Comparison of ENCODE assay signal across 8 cellular contexts in the genomic region with DNA sequence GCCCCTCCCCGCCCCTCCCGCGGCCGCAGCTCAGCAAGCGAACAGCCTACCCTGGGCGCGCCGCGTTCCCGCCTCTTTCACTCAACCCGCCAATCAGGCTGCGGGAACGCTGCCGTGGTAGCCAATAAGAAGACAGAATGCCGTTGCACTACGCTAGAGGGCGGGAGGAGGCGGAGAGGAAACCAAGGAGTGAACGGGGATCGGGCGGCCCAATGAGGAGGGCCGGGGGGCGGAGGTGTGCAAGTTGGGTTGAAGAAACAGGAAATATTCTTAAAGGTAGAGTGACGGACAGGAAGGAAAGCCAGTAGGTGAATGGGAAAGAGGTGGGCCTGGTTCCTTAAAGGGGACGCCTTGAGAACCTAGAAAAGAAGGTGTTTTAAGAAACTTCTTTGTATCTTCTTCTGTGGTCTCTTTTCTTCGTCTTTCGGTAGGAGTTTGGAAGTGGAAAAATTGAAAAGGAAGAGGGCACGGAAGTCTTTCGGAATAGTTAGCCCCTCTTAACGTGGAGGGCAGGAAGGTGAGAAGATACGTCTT. TPM values are rescaled to one million over a fixed set of nuclear protein-coding genes. Genes with fewer than 3 reads are reported as not detected.
DNase-seq lines count a peak whose midpoint lies in the region; TF ChIP-seq lines count a peak whose summit lies in the region.

No MANE protein-coding gene starts in this region.

- H3K4me1 ChIP-seq in suprapubic skin, result peaks cover 35% of the 10 kb centered on the region

- H3K36me3 ChIP-seq in suprapubic skin, result no peaks in the 10 kb centered on the region

- H3K4me3 Mint-ChIP-seq in HFFc6, result no peak overlapping the region

- H3K27me3 ChIP-seq in suprapubic skin, result no peaks in the 10 kb centered on the region

- TF ChIP-seq POLR2A in suprapubic skin (IDR thresholded peaks at IDR 0.05), result no peak

- peak overlapping the region; percentile 99 for H3K27ac ChIP-seq in suprapubic skin

- H3K9me3 ChIP-seq in suprapubic skin, result no peaks in the 10 kb centered on the region

- peak overlapping the region; percentile 89 for H3K4me3 ChIP-seq in suprapubic skin

- H3K36me3 Mint-ChIP-seq in HFFc6 (ENCODE audit: low read depth), result no peaks in the 10 kb centered on the region

- DNase-seq in GM03348 (ENCODE audit: low spot score) (peak; percentile 99), HFFc6 (peak; percentile 99), NAMALWA (ENCODE audit: low spot score) (peak; percentile 99), SK-N-DZ (ENCODE audit: low spot score) (peak; percentile 100), glomerular endothelial cell (ENCODE audit: extremely low read depth, low read depth, low spot score) (peak; percentile 85), nucleus accumbens (lab: John Stamatoyannopoulos, UW) (peak; percentile 84 to 100 (median 99)), suprapubic skin (ENCODE audit: low spot score in 2 of 2) (peak; percentile 100)
- peak; percentile 99 for DNase-seq in activated naive CD4-positive, alpha-beta T cell treated with anti-CD3 and anti-CD28 coated beads, Interleukin-2, amount 50 U/mL, for 16 hours

- under 1% methylated on average over 24 of the region's 31 CpGs for WGBS in suprapubic skin

- H3K4me1 Mint-ChIP-seq in HFFc6 (ENCODE audit: low read depth), result peaks cover 10% of the 10 kb centered on the region

- no peaks in the 10 kb centered on the region; the same call in 1 of the 2 replicates for H3K27me3 Mint-ChIP-seq in HFFc6 (ENCODE audit: insufficient read depth)

- H3K9me3 Mint-ChIP-seq in HFFc6, result no peaks in the 10 kb centered on the region

- TF ChIP-seq CTCF in HFFc6 (IDR thresholded peaks at IDR 0.05), result peak; percentile 55
- peak in 1 of 2 donors; percentile 20 for TF ChIP-seq CTCF in suprapubic skin (IDR thresholded peaks at IDR 0.05)

- TF ChIP-seq EP300 in suprapubic skin (IDR thresholded peaks at IDR 0.05), result no peak

- H3K27ac Mint-ChIP-seq in HFFc6, result no peak overlapping the region

RNA-seq across cellular contexts. Expression of gene USF3, which starts 0.3 kb away (rescaled TPM):
- total RNA-seq in HFFc6 (2021; fragmentation: NEBNext Ultra II Directional; extraction: Animal tissue kit (Norgen Biotek cat#: 25700)), result 10 to 100 TPM in 4 of 6 experiments, 1 to 10 TPM in 2; 8.5 to 10.7 (median 10.5) TPM
- polyA plus RNA-seq in SK-N-DZ (2014; cell fraction: cytosol; rRNA removed), result 4.6 and 5.8 TPM in 2 replicates
- polyA plus RNA-seq in SK-N-DZ (2014; cell fraction: nucleus; rRNA removed), result 1.7 and 3.5 TPM in 2 replicates
- total RNA-seq in glomerular endothelial cell (11.6 and 13.5 TPM in 2 replicates), suprapubic skin (10 to 100 TPM; 20.6 to 34.6 (median 28.2) TPM)

RNA-seq across cellular contexts. Expression of gene NAA50, which starts 49.3 kb away (rescaled TPM):
- total RNA-seq in HFFc6 (2021; fragmentation: NEBNext Ultra II Directional; extraction: Animal tissue kit (Norgen Biotek cat#: 25700)), result 100 to 1,000 TPM; 146 to 178 (median 171) TPM
- 94.9 and 132 TPM in 2 replicates for polyA plus RNA-seq in SK-N-DZ (2014; cell fraction: cytosol; rRNA removed)
- polyA plus RNA-seq in SK-N-DZ (2014; cell fraction: nucleus; rRNA removed), result 69.1 and 70.8 TPM in 2 replicates
- total RNA-seq in glomerular endothelial cell (121 and 122 TPM in 2 replicates), suprapubic skin (100 to 1,000 TPM in 3 of 4 donors, 10 to 100 TPM in 1; 87.3 to 184 (median 128) TPM)

RNA-seq across cellular contexts. Expression of gene ATP6V1A, which starts 50.1 kb away (rescaled TPM):
- total RNA-seq in HFFc6 (2021; fragmentation: NEBNext Ultra II Directional; extraction: Animal tissue kit (Norgen Biotek cat#: 25700)), result 100 to 1,000 TPM in 4 of 6 experiments, 10 to 100 TPM in 2; 99.4 to 110 (median 101) TPM
- polyA plus RNA-seq in SK-N-DZ (2014; cell fraction: cytosol; rRNA removed), result 58.5 and 66.0 TPM in 2 replicates
- polyA plus RNA-seq in SK-N-DZ (2014; cell fraction: nucleus; rRNA removed), result 15.2 and 21.6 TPM in 2 replicates
- 59.2 and 67.3 TPM in 2 replicates for total RNA-seq in glomerular endothelial cell
- total RNA-seq in suprapubic skin, result 10 to 100 TPM; 43.5 to 63.5 (median 58.7) TPM

Comparison
In these comparisons a context has a peak if more than half of its experiments do, and no peak if none do; other contexts are left out.
1. Peak in every context shown above with its lines: DNase-seq, H3K4me3 ChIP-seq and H3K27ac ChIP-seq.